Comparison of ENCODE assay signal across 13 cellular contexts in the genomic region with DNA sequence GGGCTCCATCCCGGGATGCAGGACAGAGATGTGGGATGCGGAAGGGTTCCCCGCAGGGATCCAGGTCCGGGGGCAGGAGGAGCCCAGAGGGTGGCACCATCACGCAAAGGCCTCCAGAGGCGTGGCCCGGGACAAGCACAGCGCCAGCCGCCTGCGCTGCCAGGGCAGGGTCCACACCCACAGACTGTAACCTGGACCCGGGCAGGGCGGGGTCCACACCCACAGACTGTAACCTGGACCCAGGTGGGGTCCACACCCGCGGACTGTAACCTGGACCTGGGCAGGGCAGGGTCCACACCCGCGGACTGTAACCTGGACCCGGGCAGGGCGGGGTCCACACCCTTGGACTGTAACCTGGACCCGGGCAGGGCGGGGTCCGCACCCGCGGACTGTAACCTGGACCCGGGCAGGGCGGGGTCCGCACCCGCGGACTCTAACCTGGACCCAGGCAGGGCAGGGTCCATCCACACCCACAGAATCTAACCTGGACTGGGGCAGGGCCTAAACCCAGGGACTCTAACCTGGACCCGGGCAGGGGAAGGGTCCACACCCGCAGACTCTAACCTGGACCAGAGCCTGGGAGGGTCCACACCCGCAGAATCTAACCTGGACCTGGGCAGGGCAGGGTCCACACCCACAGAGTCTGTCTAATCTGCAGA.
"Had no signal": no experiment of that assay in that cellular context is flagged by ENCODE, and none has a peak within 500 bp of the region (broad histone marks: within the 10 kb centered on the region; RNA-seq: fewer than 3 reads in every experiment).

No MANE protein-coding gene starts in this region.

- DNase-seq: activated CD4-positive, alpha-beta T cell treated with anti-CD3 and anti-CD28 coated beads for 1 hour; activated gamma-delta T cell treated with Interleukin-2 at 50 U/mL for 16 hours; dermis blood vessel endothelial cell; effector memory CD8-positive, alpha-beta T cell; foreskin fibroblast; glutamatergic neuron; hippocampal formation; mesendoderm; nephron progenitor cell; occipital lobe; stimulated activated CD4-positive, alpha-beta T cell treated with anti-CD3 and anti-CD28 coated beads, Interleukin-4, amount 100 ng/mL, for 1 hour; T-helper 17 cell had no signal

- ATAC-seq: effector memory CD8-positive, alpha-beta T cell; T-helper 17 cell had no signal

- H3K27ac ChIP-seq: VCaP had no signal
